Comparison of ENCODE assay signal across 14 cellular contexts in the genomic region with DNA sequence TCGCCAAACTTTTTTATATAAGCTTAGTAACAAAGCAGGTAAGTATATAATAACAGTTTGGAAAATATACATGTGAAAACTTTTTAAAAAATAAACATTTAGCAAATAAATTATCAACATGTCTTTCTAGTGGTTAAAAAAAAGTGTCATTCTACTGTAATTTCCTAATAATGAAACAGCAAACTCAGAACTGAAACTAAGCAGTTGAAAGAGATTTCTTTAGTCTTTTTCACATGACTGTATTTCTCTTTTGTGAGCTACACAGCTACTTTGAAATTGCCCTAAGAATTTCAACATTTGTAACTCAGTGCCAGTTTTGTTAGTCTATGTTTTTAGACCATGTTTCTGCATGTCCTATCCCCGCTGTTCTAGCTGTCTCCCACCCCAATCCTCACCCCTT.
DNase-seq lines count a peak whose midpoint lies in the region; ATAC-seq lines count a peak whose summit lies in the region.
"Had no signal": no experiment of that assay in that cellular context is flagged by ENCODE, and none has a peak within 500 bp of the region (broad histone marks: within the 10 kb centered on the region; RNA-seq: fewer than 3 reads in every experiment).

No MANE protein-coding gene starts in this region.

- H3K27ac ChIP-seq in effector memory CD4-positive, alpha-beta T cell (ENCODE audit: insufficient read depth, low read length, poor library complexity, severe bottlenecking) = no peak overlapping the region
- H3K27ac ChIP-seq: upper lobe of right lung had no signal

- no peaks in the 10 kb centered on the region for H3K9me3 ChIP-seq in effector memory CD4-positive, alpha-beta T cell (ENCODE audit: control insufficient read depth, low read length)
- H3K9me3 ChIP-seq: upper lobe of right lung had no signal

- H3K36me3 ChIP-seq in effector memory CD4-positive, alpha-beta T cell (ENCODE audit: control insufficient read depth, insufficient read depth, low read length) = no peaks in the 10 kb centered on the region

- no peaks in the 10 kb centered on the region for H3K27me3 ChIP-seq in effector memory CD4-positive, alpha-beta T cell (replicated peaks; ENCODE audit: control insufficient read depth, insufficient read depth, low read length, poor library complexity, severe bottlenecking)
- H3K27me3 ChIP-seq: upper lobe of right lung had no signal

- DNase-seq in globus pallidus (ENCODE audit: low spot score) (peak; percentile 8), ecto neural progenitor cell (ENCODE audit: low spot score) (no peak), DMS153 (lab: John Stamatoyannopoulos, UW) (no peak)
- no peak for DNase-seq in stimulated activated CD4-positive, alpha-beta T cell treated with anti-CD3 and anti-CD28 coated beads, Interleukin-15, amount 100 ng/mL, for 24 hours
- no peak for DNase-seq in effector memory CD4-positive, alpha-beta T cell
- DNase-seq: activated naive CD4-positive, alpha-beta T cell treated with anti-CD3 and anti-CD28 coated beads, Interleukin-2, amount 50 U/mL, for 16 hours; NCI-H1105 treated with DMSO at 0.1 percent for 48 hours; NCI-H82; nephron progenitor cell; upper lobe of right lung had no signal

- no peaks in the 10 kb centered on the region for H3K4me1 ChIP-seq in effector memory CD4-positive, alpha-beta T cell (ENCODE audit: control insufficient read depth, insufficient read depth, low read length, poor library complexity, severe bottlenecking)
- H3K4me1 ChIP-seq: upper lobe of right lung had no signal

- ATAC-seq in GM18867 (IDR thresholded peaks at IDR 0.05; ENCODE audit: unreplicated experiment) (peak; percentile 84), GM21723 (IDR thresholded peaks at IDR 0.05; ENCODE audit: unreplicated experiment) (peak; percentile 86), HG03196 (IDR thresholded peaks at IDR 0.05; ENCODE audit: unreplicated experiment) (peak; percentile 70)
- ATAC-seq: upper lobe of right lung had no signal

- no peak overlapping the region for H3K4me3 ChIP-seq in effector memory CD4-positive, alpha-beta T cell (ENCODE audit: insufficient read depth, low read depth, low read length, poor library complexity, severe bottlenecking)
- H3K4me3 ChIP-seq: smooth muscle cell, upper lobe of right lung had no signal
